ENCODE assay signal across 8 cellular contexts in the genomic region with DNA sequence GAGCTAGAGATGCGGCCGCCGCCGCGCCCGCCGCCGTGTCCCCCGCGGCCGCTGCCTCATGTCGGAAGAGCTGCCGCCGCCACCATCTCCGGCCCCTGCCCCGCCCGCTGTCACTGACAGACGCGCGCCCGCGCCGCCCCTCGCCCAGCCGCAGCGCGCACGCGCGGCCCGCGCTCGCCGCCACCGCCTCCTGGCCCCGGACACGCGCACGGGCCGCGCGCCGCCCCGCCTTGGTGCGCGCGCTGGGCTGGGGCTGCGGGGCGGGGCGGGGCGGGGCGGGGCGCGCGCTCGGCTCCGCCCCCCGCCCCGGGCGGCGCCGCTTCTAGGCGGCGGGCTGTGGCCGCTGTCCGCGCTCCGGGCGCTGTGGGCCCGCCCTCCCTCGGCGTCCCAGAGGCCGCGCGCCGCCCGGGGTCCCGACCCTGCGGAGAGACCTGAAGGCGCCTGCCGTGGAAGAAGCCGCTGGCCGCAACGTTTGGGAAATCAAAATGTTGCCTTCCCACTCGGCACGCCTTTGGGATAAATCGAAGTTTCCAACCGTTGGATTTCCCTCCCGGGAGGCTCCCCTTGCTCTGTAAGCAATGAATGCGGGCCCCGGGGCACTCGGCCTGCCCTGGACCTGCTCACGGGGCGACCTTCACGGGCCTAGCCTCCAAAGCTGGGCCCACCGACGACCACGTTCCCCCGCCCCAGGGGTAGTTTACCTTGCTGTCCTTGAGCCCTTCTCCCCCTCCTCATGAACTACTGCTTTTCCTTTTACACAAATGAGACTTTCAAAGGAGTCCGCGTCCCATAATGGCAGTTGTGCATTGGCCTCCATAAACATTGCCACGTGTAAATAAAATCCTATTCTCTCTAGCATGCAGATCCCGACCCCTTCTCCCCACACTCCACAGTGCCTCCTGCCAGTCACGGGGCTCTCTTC. TPM values are rescaled to one million over a fixed set of nuclear protein-coding genes. Genes with fewer than 3 reads are reported as not detected.
A peak's percentile ranks its signal among the peaks of the same experiment; 100 is the strongest.
DNase-seq lines count a peak whose midpoint lies in the region; ATAC-seq and TF ChIP-seq lines count a peak whose summit lies in the region.

Gene ADCY9 (minus strand): TSS at position 115 of the 922 bp plus-strand sequence. CDS start 1,000 bp downstream, outside the sequence.

- intact Hi-C loops in PC-3 (cut with micrococcal nuclease), result loop anchor here (10.0 kb wide), 1 partner anchor 132 kb away; no protein-coding TSS in a partner anchor
- intact Hi-C loops in activated T-helper 2 cell treated with anti-CD3 and anti-CD28 coated beads, Interferon-gamma antibody, Interleukin-2, Interleukin-4, amounts not matched to agents 10 μg/mL and 5 μg/mL and 100 μg/mL, durations not matched to agents 14 hours and 24 hours and 36 hours (cut with micrococcal nuclease), result loop anchor here (1.0 kb wide), 1 partner anchor 137 kb away; no protein-coding TSS in a partner anchor
- intact Hi-C loops in naive thymus-derived CD4-positive, alpha-beta T cell (cut with micrococcal nuclease), result loop anchor here (1.0 to 5.0 kb wide), 9 partner anchors 66 to 981 kb away; partner anchors contain the start of genes CREBBP (in 1 of the 2), EEF2KMT (in 1 of the 2) and SLX4 (in 1 of the 2)

- H3K4me2 ChIP-seq in PC-3 (ENCODE audit: low read length), result peak within 1 kb of the TSS; percentile 85

- H3K79me2 ChIP-seq in ACC112 (ENCODE audit: control insufficient read depth, insufficient read depth, low read length, unreplicated experiment) (peaks cover 30% of the 10 kb centered on the region), PC-3 (ENCODE audit: low read length) (peaks cover 28% of the 10 kb centered on the region)

- no peaks in the 10 kb centered on the region for H4K20me1 ChIP-seq in PC-3 (ENCODE audit: low read length)

- peaks cover 32% of the 10 kb centered on the region for H3K4me1 Mint-ChIP-seq in activated T-helper 2 cell treated with anti-CD3 and anti-CD28 coated beads, Interferon-gamma antibody, Interleukin-2, Interleukin-4, amounts not matched to agents 10 μg/mL and 5 μg/mL and 100 μg/mL, durations not matched to agents 14 hours and 24 hours and 36 hours (ENCODE audit: low read depth)
- peaks cover 31 to 41% (median 38%) of the 10 kb centered on the region in 7 donors for H3K4me1 Mint-ChIP-seq in naive thymus-derived CD4-positive, alpha-beta T cell
- H3K4me1 Mint-ChIP-seq in stimulated activated memory B cell treated with anti-CD40 and anti-IgM and Interleukin-4, amounts not matched to agents 10 μg/mL and 1 μg/mL and 100 μg/mL, for 72 hours, result peaks cover 32% of the 10 kb centered on the region

- H3K9me2 ChIP-seq in PC-3 (replicated peaks; ENCODE audit: low read length), result no peaks in the 10 kb centered on the region

- TSS peak; percentile 65 for BruUV-seq in PC-3 (replicated peaks; lab: Mats Ljungman, UMichigan)

- H3K27me3 ChIP-seq in ACC112 (ENCODE audit: insufficient read depth, low read length) (no peaks in the 10 kb centered on the region), PC-3 (ENCODE audit: low read length) (no peaks in the 10 kb centered on the region)
- H3K27me3 ChIP-seq in naive thymus-derived CD4-positive, alpha-beta T cell (ENCODE audit: control insufficient read depth in 2 of 2, insufficient read depth in 2 of 2, low read length in 2 of 2), result no peaks in the 10 kb centered on the region

- H2AFZ ChIP-seq in ACC112 (ENCODE audit: low read length, unreplicated experiment), result peak within 1 kb of the TSS; percentile 95
- H2AFZ ChIP-seq in PC-3 (ENCODE audit: low read length), result peak within 1 kb of the TSS; percentile 79

- H3K4me1 ChIP-seq in ACC112 (ENCODE audit: control insufficient read depth, insufficient read depth, low read length, unreplicated experiment) (peaks cover 19% of the 10 kb centered on the region), PC-3 (ENCODE audit: insufficient read depth, low read length) (peaks cover 30% of the 10 kb centered on the region)
- peaks cover 13 to 19% of the 10 kb centered on the region in 2 donors for H3K4me1 ChIP-seq in naive thymus-derived CD4-positive, alpha-beta T cell (ENCODE audit: control insufficient read depth in 2 of 2, insufficient read depth in 2 of 2, low read length in 2 of 2)

- H3K27ac Mint-ChIP-seq in activated T-helper 2 cell treated with anti-CD3 and anti-CD28 coated beads, Interferon-gamma antibody, Interleukin-2, Interleukin-4, amounts not matched to agents 10 μg/mL and 5 μg/mL and 100 μg/mL, durations not matched to agents 14 hours and 24 hours and 36 hours, result no peak within 1 kb of the TSS
- peak within 1 kb of the TSS in 8 of 9 donors; percentile 25 to 82 (median 70) for H3K27ac Mint-ChIP-seq in naive thymus-derived CD4-positive, alpha-beta T cell
- peak within 1 kb of the TSS; percentile 70 for H3K27ac Mint-ChIP-seq in stimulated activated memory B cell treated with anti-CD40 and anti-IgM and Interleukin-4, amounts not matched to agents 10 μg/mL and 1 μg/mL and 100 μg/mL, for 72 hours

- H3K36me3 Mint-ChIP-seq in activated T-helper 2 cell treated with anti-CD3 and anti-CD28 coated beads, Interferon-gamma antibody, Interleukin-2, Interleukin-4, amounts not matched to agents 10 μg/mL and 5 μg/mL and 100 μg/mL, durations not matched to agents 14 hours and 24 hours and 36 hours (ENCODE audit: low read depth), result peaks cover 11% of the 10 kb centered on the region
- peaks cover 0 to 10% (median 0%) of the 10 kb centered on the region in 5 donors for H3K36me3 Mint-ChIP-seq in naive thymus-derived CD4-positive, alpha-beta T cell
- H3K36me3 Mint-ChIP-seq in stimulated activated memory B cell treated with anti-CD40 and anti-IgM and Interleukin-4, amounts not matched to agents 10 μg/mL and 1 μg/mL and 100 μg/mL, for 72 hours, result no peaks in the 10 kb centered on the region

- H3K27ac ChIP-seq in ACC112 (ENCODE audit: low read depth, low read length) (0 out of 2 replicates have a peak within 1 kb of the TSS, but pooled peaks have one; percentile 9), PC-3 (ENCODE audit: low read length) (no peak within 1 kb of the TSS)
- H3K27ac ChIP-seq in naive thymus-derived CD4-positive, alpha-beta T cell (ENCODE audit: low read depth, low read length), result peak within 1 kb of the TSS; percentile 14

- TF ChIP-seq CTCF in PC-3 (conservative IDR thresholded peaks at IDR 0.05; ENCODE audit: low read depth, low read length), result no peak

- H3K36me3 ChIP-seq in ACC112 (ENCODE audit: insufficient read depth, low read length) (no peaks in the 10 kb centered on the region), PC-3 (ENCODE audit: low read depth, low read length) (no peaks in the 10 kb centered on the region)
- H3K36me3 ChIP-seq in naive thymus-derived CD4-positive, alpha-beta T cell (ENCODE audit: control insufficient read depth in 2 of 3, insufficient read depth in 3 of 3, low read length in 3 of 3), result no peaks in the 10 kb centered on the region

- no peaks in the 10 kb centered on the region for H3K9me3 ChIP-seq in PC-3 (ENCODE audit: low read length)
- H3K9me3 ChIP-seq in naive thymus-derived CD4-positive, alpha-beta T cell (ENCODE audit: control insufficient read depth in 2 of 3, low read length in 3 of 3), result no peaks in the 10 kb centered on the region

- no peaks in the 10 kb centered on the region for H3K9me3 Mint-ChIP-seq in activated T-helper 2 cell treated with anti-CD3 and anti-CD28 coated beads, Interferon-gamma antibody, Interleukin-2, Interleukin-4, amounts not matched to agents 10 μg/mL and 5 μg/mL and 100 μg/mL, durations not matched to agents 14 hours and 24 hours and 36 hours
- no peaks in the 10 kb centered on the region for H3K9me3 Mint-ChIP-seq in naive thymus-derived CD4-positive, alpha-beta T cell
- no peaks in the 10 kb centered on the region for H3K9me3 Mint-ChIP-seq in stimulated activated memory B cell treated with anti-CD40 and anti-IgM and Interleukin-4, amounts not matched to agents 10 μg/mL and 1 μg/mL and 100 μg/mL, for 72 hours

- POLR2A ChIA-PET in PC-3 (lab: Charles Lee; ENCODE audit: unreplicated experiment), result interaction anchor here (0.6 kb wide), 1 partner anchor 77 kb away, joined by 8 read pairs; no protein-coding TSS in a partner anchor
- POLR2A ChIA-PET in naive thymus-derived CD4-positive, alpha-beta T cell (lab: Charles Lee), result interaction anchor here (1.3 kb wide), 1 partner anchor 137 kb away, joined by 7 read pairs; no protein-coding TSS in a partner anchor

- DNase-seq in PC-3, result peak; percentile 66
- DNase-seq in activated T-helper 2 cell treated with anti-CD3 and anti-CD28 coated beads, Interferon-gamma antibody, Interleukin-2, Interleukin-4, amounts not matched to agents 10 μg/mL and 5 μg/mL and 100 μg/mL, durations not matched to agents 14 hours and 24 hours and 36 hours (ENCODE audit: low spot score), result peak; percentile 78
- peak; percentile 56 for DNase-seq in fibroblast of peridontal ligament (ENCODE audit: extremely low read depth)
- DNase-seq in naive thymus-derived CD4-positive, alpha-beta T cell, result peak; percentile 67 to 89 (median 78)

- peak within 1 kb of the TSS; percentile 80 for H3K4me3 Mint-ChIP-seq in activated T-helper 2 cell treated with anti-CD3 and anti-CD28 coated beads, Interferon-gamma antibody, Interleukin-2, Interleukin-4, amounts not matched to agents 10 μg/mL and 5 μg/mL and 100 μg/mL, durations not matched to agents 14 hours and 24 hours and 36 hours (ENCODE audit: low read depth)
- peak within 1 kb of the TSS; percentile 79 to 94 (median 88) for H3K4me3 Mint-ChIP-seq in naive thymus-derived CD4-positive, alpha-beta T cell
- peak within 1 kb of the TSS; percentile 78 for H3K4me3 Mint-ChIP-seq in stimulated activated memory B cell treated with anti-CD40 and anti-IgM and Interleukin-4, amounts not matched to agents 10 μg/mL and 1 μg/mL and 100 μg/mL, for 72 hours

- ATAC-seq in GM18511 (IDR thresholded peaks at IDR 0.05; ENCODE audit: unreplicated experiment) (peak; percentile 73), HG03354 (IDR thresholded peaks at IDR 0.05; ENCODE audit: poor library complexity, severe bottlenecking, unreplicated experiment) (peak; percentile 75), PC-3 (peak; percentile 72)
- peak; percentile 95 for ATAC-seq in naive thymus-derived CD4-positive, alpha-beta T cell
- peak; percentile 88 for ATAC-seq in stimulated activated memory B cell treated with anti-CD40 and anti-IgM and Interleukin-4, amounts not matched to agents 10 μg/mL and 1 μg/mL and 100 μg/mL, for 72 hours

- peaks cover 10% of the 10 kb centered on the region for H3K27me3 Mint-ChIP-seq in activated T-helper 2 cell treated with anti-CD3 and anti-CD28 coated beads, Interferon-gamma antibody, Interleukin-2, Interleukin-4, amounts not matched to agents 10 μg/mL and 5 μg/mL and 100 μg/mL, durations not matched to agents 14 hours and 24 hours and 36 hours (ENCODE audit: low read depth)
- peaks cover 0 to 26% (median 0%) of the 10 kb centered on the region in 5 donors for H3K27me3 Mint-ChIP-seq in naive thymus-derived CD4-positive, alpha-beta T cell
- peaks cover 31% of the 10 kb centered on the region for H3K27me3 Mint-ChIP-seq in stimulated activated memory B cell treated with anti-CD40 and anti-IgM and Interleukin-4, amounts not matched to agents 10 μg/mL and 1 μg/mL and 100 μg/mL, for 72 hours

- H3F3A ChIP-seq in PC-3 (ENCODE audit: low read length, unreplicated experiment), result no peaks in the 10 kb centered on the region

- CTCF ChIA-PET in PC-3 (lab: Charles Lee), result no interaction called here
- CTCF ChIA-PET in naive thymus-derived CD4-positive, alpha-beta T cell (lab: Charles Lee), result no interaction called here

- H3K4me3 ChIP-seq in ACC112 (ENCODE audit: low read depth, low read length), result peak within 1 kb of the TSS; percentile 90
- H3K4me3 ChIP-seq in PC-3 (ENCODE audit: low read length), result peak within 1 kb of the TSS; percentile 71
- H3K4me3 ChIP-seq in naive thymus-derived CD4-positive, alpha-beta T cell (ENCODE audit: low read length), result peak within 1 kb of the TSS; percentile 65

- peak within 1 kb of the TSS; percentile 65 for H3K9ac ChIP-seq in PC-3 (ENCODE audit: low read length)

RNA-seq across cellular contexts. Expression of gene ADCY9, which starts in this region (rescaled TPM):
- 6.2 and 9.9 TPM in 2 replicates for total RNA-seq in PC-3 (2014; rRNA removed)
- total RNA-seq in activated T-helper 2 cell treated with anti-CD3 and anti-CD28 coated beads, Interferon-gamma antibody, Interleukin-2, Interleukin-4, amounts not matched to agents 10 μg/mL and 5 μg/mL and 100 μg/mL, durations not matched to agents 14 hours and 24 hours and 36 hours, result 6.0 and 7.7 TPM in 2 replicates
- 10 to 100 TPM in 2 of 5 experiments, 1 to 10 TPM in 3; 3.9 to 14.3 (median 5.6) TPM for total RNA-seq in naive thymus-derived CD4-positive, alpha-beta T cell
- polyA plus RNA-seq in naive thymus-derived CD4-positive, alpha-beta T cell, result under 1 TPM; 0.46 to 0.47 TPM
